ENCODE assay signal across 1 cellular context in the genomic region with DNA sequence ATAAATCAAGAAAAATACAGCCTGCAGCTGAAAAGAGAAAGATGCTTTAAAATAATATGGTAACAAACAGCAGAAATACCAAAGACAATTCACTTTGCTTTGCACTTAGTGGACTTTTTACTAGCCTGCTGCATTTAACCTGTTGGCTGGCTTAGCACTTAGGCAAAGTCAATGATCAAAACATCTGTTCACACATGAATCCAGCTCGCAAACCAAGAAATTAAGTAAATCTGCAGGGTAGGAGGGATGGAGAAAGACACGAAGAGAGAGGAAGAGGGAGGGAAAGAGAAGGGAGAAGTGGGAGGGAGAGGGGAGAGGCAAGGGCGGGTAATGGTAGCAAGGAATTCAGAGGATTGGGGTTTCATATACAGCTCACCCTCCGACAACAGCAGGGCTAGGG.
TF ChIP-seq lines count a peak whose summit lies in the region.

No MANE protein-coding gene starts in this region.

TF ChIP-seq in H1, 55 proteins besides CTCF, POLR2A, EP300 and RAD21 (continued from another document):
- TF ChIP-seq SIN3A (conservative IDR thresholded peaks at IDR 0.05 in 1 of 2, IDR thresholded peaks at IDR 0.05 in 1 of 2; ENCODE audit: low read depth in 1 of 2, low read length in 2 of 2) = no peak
- TF ChIP-seq CBX5 (IDR thresholded peaks at IDR 0.05; ENCODE audit: low read depth, low read length) = no peak
- no peak for TF ChIP-seq TCF12 (IDR thresholded peaks at IDR 0.05; ENCODE audit: low read depth, low read length)
